Comparison of ENCODE assay signal across 8 cellular contexts in genomic region chr9:72315089-72315509, GRCh38. TPM values are rescaled to one million over a fixed set of nuclear protein-coding genes. Genes with fewer than 3 reads are reported as not detected.
DNase-seq lines count a peak whose midpoint lies in the region; ATAC-seq and TF ChIP-seq lines count a peak whose summit lies in the region.

No MANE protein-coding gene starts in this region.

- H2AFZ ChIP-seq in neuronal stem cell (ENCODE audit: low read length), result peak overlapping the region; percentile 60

- H3K27me3 ChIP-seq in neuronal stem cell (ENCODE audit: control insufficient read depth in 3 of 3, insufficient read depth in 3 of 3, low read depth in 1 of 3, low read length in 3 of 3), result peaks cover 0 to 4% (median 0%) of the 10 kb centered on the region in 3 experiments

- no peaks in the 10 kb centered on the region for H3K9me3 ChIP-seq in neuronal stem cell (replicated peaks in 1 of 2; ENCODE audit: control insufficient read depth in 2 of 2, insufficient read depth in 1 of 2, low read depth in 1 of 2, low read length in 2 of 2)

- peak overlapping the region; percentile 28 for H3K27ac ChIP-seq in epithelial cell of prostate
- no peak overlapping the region for H3K27ac ChIP-seq in neuronal stem cell (replicated peaks; ENCODE audit: low read length)

- H4K8ac ChIP-seq in neuronal stem cell (ENCODE audit: low read depth, low read length), result no peak overlapping the region

- no peak overlapping the region for H3K23ac ChIP-seq in neuronal stem cell (ENCODE audit: low read depth, low read length, poor library complexity)

- H2BK12ac ChIP-seq in neuronal stem cell (ENCODE audit: low read length), result no peak overlapping the region

- H2AK5ac ChIP-seq in neuronal stem cell (ENCODE audit: low read depth, low read length), result no peak overlapping the region

- ATAC-seq in HG03571 (IDR thresholded peaks at IDR 0.05; ENCODE audit: unreplicated experiment), result no peak

- H3K79me1 ChIP-seq in neuronal stem cell (ENCODE audit: low read depth, low read length), result no peaks in the 10 kb centered on the region

- DNase-seq in AG10803 (ENCODE audit: low read depth) (peak; percentile 80), NCI-H1105 treated with DMSO at 0.1 percent for 48 hours (lab: John Stamatoyannopoulos, UW) (peak; percentile 63), epithelial cell of prostate (ENCODE audit: low read depth, low spot score) (no peak), neuronal stem cell (ENCODE audit: low spot score) (no peak), NCI-H146 (lab: John Stamatoyannopoulos, UW) (no peak), HuH-7 (ENCODE audit: low spot score) (no peak)
- no peak for DNase-seq in activated naive CD4-positive, alpha-beta T cell (lab: John Stamatoyannopoulos, UW)

- H3K4me2 ChIP-seq in neuronal stem cell (ENCODE audit: insufficient read depth, low read length, poor library complexity, severe bottlenecking), result no peak overlapping the region

- no peak overlapping the region for H3K4ac ChIP-seq in neuronal stem cell (ENCODE audit: low read length)

- no peak for TF ChIP-seq CTCF in AG10803 (conservative IDR thresholded peaks at IDR 0.05; ENCODE audit: low read length)

- no CpG with 5 or more reads among the region's 5 CpGs for WGBS in neuronal stem cell (ENCODE audit: extremely low coverage in 2 of 2, insufficient read length in 2 of 2, insufficient replicate concordance in 1 of 2), 2 donors

- no peaks in the 10 kb centered on the region for H3K36me3 ChIP-seq in neuronal stem cell (replicated peaks in 1 of 2; ENCODE audit: control insufficient read depth in 2 of 2, insufficient read depth in 2 of 2, low read length in 2 of 2)

- peaks cover 6 to 11% of the 10 kb centered on the region in 2 donors for H3K4me1 ChIP-seq in neuronal stem cell (ENCODE audit: control insufficient read depth in 2 of 2, insufficient read depth in 1 of 2, low read depth in 1 of 2, low read length in 2 of 2)

- H2BK120ac ChIP-seq in neuronal stem cell (ENCODE audit: low read depth, low read length), result no peak overlapping the region

- H3K4me3 ChIP-seq in AG10803 (ENCODE audit: low read length), result peak overlapping the region; percentile 27
- H3K4me3 ChIP-seq in neuronal stem cell (ENCODE audit: low read length in 2 of 2), result no peak overlapping the region

- H2BK5ac ChIP-seq in neuronal stem cell (ENCODE audit: low read length), result no peak overlapping the region

- H3K18ac ChIP-seq in neuronal stem cell (ENCODE audit: low read length), result peak overlapping the region; percentile 74

- no peak overlapping the region for H4K91ac ChIP-seq in neuronal stem cell (ENCODE audit: low read depth, low read length, poor library complexity)

- no peak overlapping the region for H2BK15ac ChIP-seq in neuronal stem cell (ENCODE audit: low read length)

- no peak overlapping the region for H3K9ac ChIP-seq in neuronal stem cell (ENCODE audit: low read depth, low read length, poor library complexity)

- no peak overlapping the region for H3K14ac ChIP-seq in neuronal stem cell (ENCODE audit: low read length)

RNA-seq across cellular contexts. Expression of gene ZFAND5, which starts 49.9 kb away (rescaled TPM):
- 126 TPM for polyA plus RNA-seq in neuronal stem cell (2013, experiment 1 of 2)
- 127 TPM for polyA plus RNA-seq in neuronal stem cell (2013, experiment 2 of 2)

Comparison
In these comparisons a context has a peak if more than half of its experiments do, and no peak if none do; other contexts are left out.
1. DNase-seq: peak in AG10803 (single experiment) and NCI-H1105 treated with DMSO at 0.1 percent for 48 hours (single experiment); none in epithelial cell of prostate (single experiment), neuronal stem cell (single experiment), NCI-H146 (single experiment), activated naive CD4-positive, alpha-beta T cell (0 of 4) and HuH-7 (single experiment).